17 cellular contexts compared by ENCODE assay signal in the genomic region with DNA sequence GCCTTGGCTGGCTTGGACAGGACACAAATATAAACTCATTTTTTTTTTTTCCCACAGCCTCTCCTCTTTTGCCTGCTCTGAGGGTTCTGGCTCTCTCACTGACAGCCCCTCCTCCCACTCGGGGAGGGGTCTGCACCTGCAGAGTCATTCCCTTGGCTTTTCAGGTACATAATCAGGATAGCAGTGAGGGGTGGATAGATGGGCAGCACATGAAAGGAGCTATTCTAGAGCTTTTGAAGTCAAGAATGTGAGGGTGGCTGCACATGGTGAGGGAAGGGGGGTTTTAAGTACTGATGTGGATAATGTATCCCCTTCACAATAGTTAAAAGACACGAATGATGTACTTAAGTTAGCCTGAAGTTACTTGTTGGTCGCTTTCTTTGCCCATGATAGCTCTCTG.
"Had no signal": no experiment of that assay in that cellular context is flagged by ENCODE, and none has a peak within 500 bp of the region (broad histone marks: within the 10 kb centered on the region; RNA-seq: fewer than 3 reads in every experiment).

No MANE protein-coding gene starts in this region.

- H3K9me3 ChIP-seq: pancreas had no signal

- ATAC-seq: effector memory CD8-positive, alpha-beta T cell; foreskin keratinocyte; left colon; left ventricle myocardium superior; natural killer cell treated with Interleukin-12 subunit alpha and Interleukin-12 subunit beta and Interleukin-15 and Interleukin-18, amount 100 ng/mL, for 72 hours; pancreas; right cardiac atrium had no signal

- DNase-seq: effector memory CD8-positive, alpha-beta T cell; foreskin keratinocyte; left colon; left ventricle myocardium superior; mesenchymal stem cell; midbrain; occipital lobe; pancreas; right cardiac atrium; stimulated activated CD4-positive, alpha-beta T cell treated with anti-CD3 and anti-CD28 coated beads, Interleukin-2, amount 100 ng/mL, for 48 hours; stimulated activated naive CD4-positive, alpha-beta T cell treated with Interleukin-2 at 50 U/mL for 16 hours; trophoblast cell had no signal

- H3K4me3 ChIP-seq: lung, pancreas, smooth muscle cell had no signal

- H3K36me3 ChIP-seq: pancreas had no signal

- H3K27me3 Mint-ChIP-seq: dendritic cell treated with granulocyte-macrophage colony-stimulating factor and Interleukin-4, amounts not matched to agents 40 ng/mL and 50 ng/mL, for 4 days; progenitor cell of endocrine pancreas had no signal

- H3K4me1 ChIP-seq: pancreas had no signal

- H3K4me3 Mint-ChIP-seq: dendritic cell treated with granulocyte-macrophage colony-stimulating factor and Interleukin-4, amounts not matched to agents 40 ng/mL and 50 ng/mL, for 4 days; effector memory CD8-positive, alpha-beta T cell; natural killer cell treated with Interleukin-12 subunit alpha and Interleukin-12 subunit beta and Interleukin-15 and Interleukin-18, amount 100 ng/mL, for 72 hours had no signal

- H3K27ac ChIP-seq: foreskin keratinocyte, pancreas had no signal

- H3K27ac Mint-ChIP-seq: dendritic cell treated with granulocyte-macrophage colony-stimulating factor and Interleukin-4, amounts not matched to agents 40 ng/mL and 50 ng/mL, for 4 days; effector memory CD8-positive, alpha-beta T cell; natural killer cell treated with Interleukin-12 subunit alpha and Interleukin-12 subunit beta and Interleukin-15 and Interleukin-18, amount 100 ng/mL, for 72 hours; progenitor cell of endocrine pancreas had no signal

- H3K27me3 ChIP-seq: foreskin keratinocyte, pancreas had no signal

- H3K36me3 Mint-ChIP-seq: natural killer cell treated with Interleukin-12 subunit alpha and Interleukin-12 subunit beta and Interleukin-15 and Interleukin-18, amount 100 ng/mL, for 72 hours had no signal

- H3K9me3 Mint-ChIP-seq: dendritic cell treated with granulocyte-macrophage colony-stimulating factor and Interleukin-4, amounts not matched to agents 40 ng/mL and 50 ng/mL, for 4 days; effector memory CD8-positive, alpha-beta T cell; natural killer cell treated with Interleukin-12 subunit alpha and Interleukin-12 subunit beta and Interleukin-15 and Interleukin-18, amount 100 ng/mL, for 72 hours had no signal
